9 cellular contexts compared by ENCODE assay signal in genomic region chr9:128250839-128251558, GRCh38. TPM values are rescaled to one million over a fixed set of nuclear protein-coding genes. Genes with fewer than 3 reads are reported as not detected.
A peak's percentile ranks its signal among the peaks of the same experiment; 100 is the strongest.
DNase-seq lines count a peak whose midpoint lies in the region; ATAC-seq and TF ChIP-seq lines count a peak whose summit lies in the region.
"Had no signal": no experiment of that assay in that cellular context is flagged by ENCODE, and none has a peak within 500 bp of the region (broad histone marks: within the 10 kb centered on the region; RNA-seq: fewer than 3 reads in every experiment).

No MANE protein-coding gene starts in this region.

- H3K9ac ChIP-seq in SU-DHL-6 (ENCODE audit: low read length): no peak overlapping the region

- H2AFZ ChIP-seq in SU-DHL-6 (ENCODE audit: low read depth, low read length, severe bottlenecking): no peak overlapping the region

- ATAC-seq in activated CD4-positive, alpha-beta T cell treated with anti-CD3 and anti-CD28 coated beads for 36 hours: peak; percentile 4
- ATAC-seq in foreskin keratinocyte (no peak), HG03095 (IDR thresholded peaks at IDR 0.05; ENCODE audit: unreplicated experiment) (no peak)
- ATAC-seq in stimulated activated effector memory CD8-positive, alpha-beta T cell treated with anti-CD3 and anti-CD28 coated beads, Interleukin-12 subunit alpha, Interleukin-12 subunit beta, amount 100 ng/mL, for 72 hours: no peak

- DNase-seq in activated CD4-positive, alpha-beta T cell treated with anti-CD3 and anti-CD28 coated beads for 36 hours: peak; percentile 33
- no peak for DNase-seq in activated CD4-positive, alpha-beta T cell treated with anti-CD3 and anti-CD28 coated beads for 4 hours
- no peak for DNase-seq in foreskin keratinocyte
- no peak for DNase-seq in stimulated activated effector memory CD8-positive, alpha-beta T cell treated with anti-CD3 and anti-CD28 coated beads, Interleukin-12 subunit alpha, Interleukin-12 subunit beta, amount 100 ng/mL, for 72 hours (ENCODE audit: low spot score in 2 of 2)
- DNase-seq in activated CD4-positive, CD25-positive, alpha-beta regulatory T cell (lab: John Stamatoyannopoulos, UW): no peak
- no peak for DNase-seq in posterior cingulate gyrus

- H3K79me2 ChIP-seq in SU-DHL-6 (ENCODE audit: insufficient read depth, low read length): no peaks in the 10 kb centered on the region

- no peak for TF ChIP-seq CTCF in SU-DHL-6 (IDR thresholded peaks at IDR 0.05; ENCODE audit: insufficient read depth, low read length, poor library complexity, severe bottlenecking)
- no peak for TF ChIP-seq CTCF in foreskin keratinocyte (conservative IDR thresholded peaks at IDR 0.05)

- no peaks in the 10 kb centered on the region for H3K36me3 Mint-ChIP-seq in activated CD4-positive, alpha-beta T cell treated with anti-CD3 and anti-CD28 coated beads for 36 hours (ENCODE audit: low read depth)
- H3K36me3 Mint-ChIP-seq in stimulated activated effector memory CD8-positive, alpha-beta T cell treated with anti-CD3 and anti-CD28 coated beads, Interleukin-12 subunit alpha, Interleukin-12 subunit beta, amount 100 ng/mL, for 72 hours: peaks cover 23% of the 10 kb centered on the region

- H3K4me3 Mint-ChIP-seq in activated CD4-positive, alpha-beta T cell treated with anti-CD3 and anti-CD28 coated beads for 36 hours: peak overlapping the region; percentile 76
- H3K4me3 Mint-ChIP-seq in stimulated activated effector memory CD8-positive, alpha-beta T cell treated with anti-CD3 and anti-CD28 coated beads, Interleukin-12 subunit alpha, Interleukin-12 subunit beta, amount 100 ng/mL, for 72 hours: peak overlapping the region; percentile 81

- peak overlapping the region; percentile 39 for H3K27ac Mint-ChIP-seq in activated CD4-positive, alpha-beta T cell treated with anti-CD3 and anti-CD28 coated beads for 36 hours
- peak overlapping the region; percentile 39 for H3K27ac Mint-ChIP-seq in stimulated activated effector memory CD8-positive, alpha-beta T cell treated with anti-CD3 and anti-CD28 coated beads, Interleukin-12 subunit alpha, Interleukin-12 subunit beta, amount 100 ng/mL, for 72 hours

- H3K4me3 ChIP-seq in SU-DHL-6 (ENCODE audit: insufficient read depth, low read length, poor library complexity, severe bottlenecking): peak overlapping the region; percentile 36

- no peaks in the 10 kb centered on the region for H3K9me2 ChIP-seq in SU-DHL-6 (replicated peaks; ENCODE audit: insufficient read depth, low read length)

- no peaks in the 10 kb centered on the region for H4K20me1 ChIP-seq in SU-DHL-6 (ENCODE audit: low read depth, low read length)

- intact Hi-C loops in activated CD4-positive, alpha-beta T cell treated with anti-CD3 and anti-CD28 coated beads for 36 hours (cut with DNase I, micrococcal nuclease): loop anchor here (1.0 to 2.0 kb wide), 17 partner anchors 25 to 830 kb away; partner anchors contain the start of genes GOLGA2 (in 2 of the 2), SWI5 (in 2 of the 2), BBLN (in 1 of the 2) and CIZ1 (in 1 of the 2)
- intact Hi-C loops in posterior cingulate gyrus (cut with DNase I): no loop called here

- no peaks in the 10 kb centered on the region for H3K27me3 ChIP-seq in SU-DHL-6 (ENCODE audit: low read length)
- no peaks in the 10 kb centered on the region for H3K27me3 ChIP-seq in foreskin keratinocyte

- CTCF ChIA-PET in activated CD4-positive, alpha-beta T cell treated with anti-CD3 and anti-CD28 coated beads for 36 hours (lab: Charles Lee): interaction anchor here (0.5 to 1.3 kb wide), 8 partner anchors 8 to 1208 kb away, joined by 3 to 5 read pairs (median 4); partner anchors contain the start of genes GOLGA2 and SWI5

- 0 out of 2 replicates have a peak, but pooled peaks cover 3% of the 10 kb centered on the region for H3F3A ChIP-seq in SU-DHL-6 (ENCODE audit: insufficient read depth)

- H3K27me3 Mint-ChIP-seq in activated CD4-positive, alpha-beta T cell treated with anti-CD3 and anti-CD28 coated beads for 36 hours: peaks cover 5% of the 10 kb centered on the region

- H3K9me3 ChIP-seq in SU-DHL-6 (ENCODE audit: insufficient read depth, low read length): no peaks in the 10 kb centered on the region

- POLR2A ChIA-PET in activated CD4-positive, alpha-beta T cell treated with anti-CD3 and anti-CD28 coated beads for 36 hours (lab: Charles Lee): interaction anchor here (0.6 to 1.1 kb wide), 4 partner anchors 25 to 473 kb away, joined by 3 to 8 read pairs (median 4); partner anchors contain the start of genes BBLN, GOLGA2 and SWI5

- peak overlapping the region; percentile 50 for H3K4me2 ChIP-seq in SU-DHL-6 (ENCODE audit: low read depth, low read length, poor library complexity, severe bottlenecking)

- H3K36me3 ChIP-seq in SU-DHL-6 (ENCODE audit: low read length): no peaks in the 10 kb centered on the region

- no peak overlapping the region for H3K27ac ChIP-seq in SU-DHL-6 (ENCODE audit: low read depth, low read length)
- H3K27ac ChIP-seq in foreskin keratinocyte: peak overlapping the region; percentile 13
- H3K27ac ChIP-seq: epithelial cell of prostate had no signal

- peaks cover 6% of the 10 kb centered on the region for H3K4me1 ChIP-seq in foreskin keratinocyte

- no peaks in the 10 kb centered on the region for H3K9me3 Mint-ChIP-seq in activated CD4-positive, alpha-beta T cell treated with anti-CD3 and anti-CD28 coated beads for 36 hours (ENCODE audit: low read depth)
- no peaks in the 10 kb centered on the region for H3K9me3 Mint-ChIP-seq in stimulated activated effector memory CD8-positive, alpha-beta T cell treated with anti-CD3 and anti-CD28 coated beads, Interleukin-12 subunit alpha, Interleukin-12 subunit beta, amount 100 ng/mL, for 72 hours

- peaks cover 7% of the 10 kb centered on the region for H3K4me1 Mint-ChIP-seq in activated CD4-positive, alpha-beta T cell treated with anti-CD3 and anti-CD28 coated beads for 36 hours
- H3K4me1 Mint-ChIP-seq in stimulated activated effector memory CD8-positive, alpha-beta T cell treated with anti-CD3 and anti-CD28 coated beads, Interleukin-12 subunit alpha, Interleukin-12 subunit beta, amount 100 ng/mL, for 72 hours: peaks cover 15% of the 10 kb centered on the region

RNA-seq across cellular contexts. Expression of gene GOLGA2, which starts 24.8 kb away (rescaled TPM):
- 10 to 100 TPM; 28.4 to 29.4 TPM for total RNA-seq in activated CD4-positive, alpha-beta T cell treated with anti-CD3 and anti-CD28 coated beads for 36 hours
- 47.5 and 53.6 TPM in 2 replicates for total RNA-seq in foreskin keratinocyte
- 27.7 and 30.5 TPM in 2 replicates for polyA plus RNA-seq in foreskin keratinocyte

RNA-seq across cellular contexts. Expression of gene SWI5, which starts 25.1 kb away (rescaled TPM):
- 10 to 100 TPM; 13.1 to 14.1 TPM for total RNA-seq in activated CD4-positive, alpha-beta T cell treated with anti-CD3 and anti-CD28 coated beads for 36 hours
- 25.6 and 29.9 TPM in 2 replicates for total RNA-seq in foreskin keratinocyte
- 40.6 and 46.1 TPM in 2 replicates for polyA plus RNA-seq in foreskin keratinocyte

RNA-seq across cellular contexts. Expression of gene DNM1, which starts 47.8 kb away (rescaled TPM):
- total RNA-seq in activated CD4-positive, alpha-beta T cell treated with anti-CD3 and anti-CD28 coated beads for 36 hours: under 1 TPM; 0.50 to 0.72 TPM
- 0.74 and 1.4 TPM in 2 replicates for total RNA-seq in foreskin keratinocyte
- 0.68 and 1.3 TPM in 2 replicates for polyA plus RNA-seq in foreskin keratinocyte

RNA-seq across cellular contexts. Expression of gene CIZ1, which starts 59.6 kb away (rescaled TPM):
- total RNA-seq in activated CD4-positive, alpha-beta T cell treated with anti-CD3 and anti-CD28 coated beads for 36 hours: 100 to 1,000 TPM in 1 of 2 experiments, 10 to 100 TPM in 1; 79.5 to 110 TPM
- 60.9 and 61.3 TPM in 2 replicates for total RNA-seq in foreskin keratinocyte
- polyA plus RNA-seq in foreskin keratinocyte: 68.8 and 69.5 TPM in 2 replicates
